ENCODE assay signal across 1 cellular context in genomic region chr16:66894948-66895696, GRCh38.
TF ChIP-seq lines count a peak whose summit lies in the region.

No MANE protein-coding gene starts in this region.

TF ChIP-seq in HepG2, 621 proteins besides CTCF, POLR2A, EP300 and RAD21 (continued from another document and continues in another):
- TF ChIP-seq ZNF318 (CRISPR knock-in tag; IDR thresholded peaks at IDR 0.05) (no peak; the same call in 1 of the 2 replicates), ZNF556 (CRISPR knock-in tag; IDR thresholded peaks at IDR 0.05; ENCODE audit: borderline replicate concordance) (no peak), AHDC1 (CRISPR knock-in tag; IDR thresholded peaks at IDR 0.05; ENCODE audit: borderline replicate concordance) (no peak), HNF4A (CRISPR knock-in tag; IDR thresholded peaks at IDR 0.05) (no peak), SMAD1 (CRISPR knock-in tag; IDR thresholded peaks at IDR 0.05; ENCODE audit: borderline replicate concordance, low read depth) (0 out of 2 replicates have a peak, but pooled peaks have one; percentile 54), ATF1 (CRISPR knock-in tag; IDR thresholded peaks at IDR 0.05) (no peak), ZNF550 (CRISPR knock-in tag; IDR thresholded peaks at IDR 0.05; ENCODE audit: borderline replicate concordance) (no peak), SSRP1 (CRISPR knock-in tag; IDR thresholded peaks at IDR 0.05) (peak; percentile 82), ZNF253 (CRISPR knock-in tag; IDR thresholded peaks at IDR 0.05; ENCODE audit: borderline replicate concordance) (no peak), TMF1 (CRISPR knock-in tag; IDR thresholded peaks at IDR 0.05; ENCODE audit: low read depth) (no peak), ZNF138 (CRISPR knock-in tag; IDR thresholded peaks at IDR 0.05; ENCODE audit: low read depth) (no peak), ARID4A (CRISPR knock-in tag; IDR thresholded peaks at IDR 0.05; ENCODE audit: borderline replicate concordance) (no peak; the same call in 1 of the 2 replicates), SMC3 (IDR thresholded peaks at IDR 0.05; ENCODE audit: low read length) (peak; percentile 97), ZNF883 (CRISPR knock-in tag; IDR thresholded peaks at IDR 0.05; ENCODE audit: not compliant biosample characterization) (no peak), GATA4 (IDR thresholded peaks at IDR 0.05; ENCODE audit: borderline replicate concordance, low read depth) (no peak), THAP11 (CRISPR knock-in tag; IDR thresholded peaks at IDR 0.05) (0 out of 2 replicates have a peak, but pooled peaks have one; percentile 21), ZNF607 (CRISPR knock-in tag; IDR thresholded peaks at IDR 0.05; ENCODE audit: borderline replicate concordance) (0 out of 2 replicates have a peak, but pooled peaks have one; percentile 54)
- TF ChIP-seq, protein P1, sequence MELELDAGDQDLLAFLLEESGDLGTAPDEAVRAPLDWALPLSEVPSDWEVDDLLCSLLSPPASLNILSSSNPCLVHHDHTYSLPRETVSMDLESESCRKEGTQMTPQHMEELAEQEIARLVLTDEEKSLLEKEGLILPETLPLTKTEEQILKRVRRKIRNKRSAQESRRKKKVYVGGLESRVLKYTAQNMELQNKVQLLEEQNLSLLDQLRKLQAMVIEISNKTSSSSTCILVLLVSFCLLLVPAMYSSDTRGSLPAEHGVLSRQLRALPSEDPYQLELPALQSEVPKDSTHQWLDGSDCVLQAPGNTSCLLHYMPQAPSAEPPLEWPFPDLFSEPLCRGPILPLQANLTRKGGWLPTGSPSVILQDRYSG (CRISPR knock-in tag; IDR thresholded peaks at IDR 0.05) = no peak
- TF ChIP-seq, protein P2, sequence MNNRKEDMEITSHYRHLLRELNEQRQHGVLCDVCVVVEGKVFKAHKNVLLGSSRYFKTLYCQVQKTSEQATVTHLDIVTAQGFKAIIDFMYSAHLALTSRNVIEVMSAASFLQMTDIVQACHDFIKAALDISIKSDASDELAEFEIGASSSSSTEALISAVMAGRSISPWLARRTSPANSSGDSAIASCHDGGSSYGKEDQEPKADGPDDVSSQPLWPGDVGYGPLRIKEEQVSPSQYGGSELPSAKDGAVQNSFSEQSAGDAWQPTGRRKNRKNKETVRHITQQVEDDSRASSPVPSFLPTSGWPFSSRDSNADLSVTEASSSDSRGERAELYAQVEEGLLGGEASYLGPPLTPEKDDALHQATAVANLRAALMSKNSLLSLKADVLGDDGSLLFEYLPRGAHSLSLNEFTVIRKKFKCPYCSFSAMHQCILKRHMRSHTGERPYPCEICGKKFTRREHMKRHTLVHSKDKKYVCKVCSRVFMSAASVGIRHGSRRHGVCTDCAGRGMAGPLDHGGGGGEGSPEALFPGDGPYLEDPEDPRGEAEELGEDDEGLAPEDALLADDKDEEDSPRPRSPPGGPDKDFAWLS (CRISPR knock-in tag; IDR thresholded peaks at IDR 0.05; ENCODE audit: borderline replicate concordance) = no peak
- TF ChIP-seq, protein P3, sequence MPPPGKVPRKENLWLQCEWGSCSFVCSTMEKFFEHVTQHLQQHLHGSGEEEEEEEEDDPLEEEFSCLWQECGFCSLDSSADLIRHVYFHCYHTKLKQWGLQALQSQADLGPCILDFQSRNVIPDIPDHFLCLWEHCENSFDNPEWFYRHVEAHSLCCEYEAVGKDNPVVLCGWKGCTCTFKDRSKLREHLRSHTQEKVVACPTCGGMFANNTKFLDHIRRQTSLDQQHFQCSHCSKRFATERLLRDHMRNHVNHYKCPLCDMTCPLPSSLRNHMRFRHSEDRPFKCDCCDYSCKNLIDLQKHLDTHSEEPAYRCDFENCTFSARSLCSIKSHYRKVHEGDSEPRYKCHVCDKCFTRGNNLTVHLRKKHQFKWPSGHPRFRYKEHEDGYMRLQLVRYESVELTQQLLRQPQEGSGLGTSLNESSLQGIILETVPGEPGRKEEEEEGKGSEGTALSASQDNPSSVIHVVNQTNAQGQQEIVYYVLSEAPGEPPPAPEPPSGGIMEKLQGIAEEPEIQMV (CRISPR knock-in tag; IDR thresholded peaks at IDR 0.05; ENCODE audit: low read depth) = no peak
- TF ChIP-seq, protein P4, sequence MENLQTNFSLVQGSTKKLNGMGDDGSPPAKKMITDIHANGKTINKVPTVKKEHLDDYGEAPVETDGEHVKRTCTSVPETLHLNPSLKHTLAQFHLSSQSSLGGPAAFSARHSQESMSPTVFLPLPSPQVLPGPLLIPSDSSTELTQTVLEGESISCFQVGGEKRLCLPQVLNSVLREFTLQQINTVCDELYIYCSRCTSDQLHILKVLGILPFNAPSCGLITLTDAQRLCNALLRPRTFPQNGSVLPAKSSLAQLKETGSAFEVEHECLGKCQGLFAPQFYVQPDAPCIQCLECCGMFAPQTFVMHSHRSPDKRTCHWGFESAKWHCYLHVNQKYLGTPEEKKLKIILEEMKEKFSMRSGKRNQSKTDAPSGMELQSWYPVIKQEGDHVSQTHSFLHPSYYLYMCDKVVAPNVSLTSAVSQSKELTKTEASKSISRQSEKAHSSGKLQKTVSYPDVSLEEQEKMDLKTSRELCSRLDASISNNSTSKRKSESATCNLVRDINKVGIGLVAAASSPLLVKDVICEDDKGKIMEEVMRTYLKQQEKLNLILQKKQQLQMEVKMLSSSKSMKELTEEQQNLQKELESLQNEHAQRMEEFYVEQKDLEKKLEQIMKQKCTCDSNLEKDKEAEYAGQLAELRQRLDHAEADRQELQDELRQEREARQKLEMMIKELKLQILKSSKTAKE (CRISPR knock-in tag; IDR thresholded peaks at IDR 0.05; ENCODE audit: borderline replicate concordance) = no peak
- TF ChIP-seq, protein P5, sequence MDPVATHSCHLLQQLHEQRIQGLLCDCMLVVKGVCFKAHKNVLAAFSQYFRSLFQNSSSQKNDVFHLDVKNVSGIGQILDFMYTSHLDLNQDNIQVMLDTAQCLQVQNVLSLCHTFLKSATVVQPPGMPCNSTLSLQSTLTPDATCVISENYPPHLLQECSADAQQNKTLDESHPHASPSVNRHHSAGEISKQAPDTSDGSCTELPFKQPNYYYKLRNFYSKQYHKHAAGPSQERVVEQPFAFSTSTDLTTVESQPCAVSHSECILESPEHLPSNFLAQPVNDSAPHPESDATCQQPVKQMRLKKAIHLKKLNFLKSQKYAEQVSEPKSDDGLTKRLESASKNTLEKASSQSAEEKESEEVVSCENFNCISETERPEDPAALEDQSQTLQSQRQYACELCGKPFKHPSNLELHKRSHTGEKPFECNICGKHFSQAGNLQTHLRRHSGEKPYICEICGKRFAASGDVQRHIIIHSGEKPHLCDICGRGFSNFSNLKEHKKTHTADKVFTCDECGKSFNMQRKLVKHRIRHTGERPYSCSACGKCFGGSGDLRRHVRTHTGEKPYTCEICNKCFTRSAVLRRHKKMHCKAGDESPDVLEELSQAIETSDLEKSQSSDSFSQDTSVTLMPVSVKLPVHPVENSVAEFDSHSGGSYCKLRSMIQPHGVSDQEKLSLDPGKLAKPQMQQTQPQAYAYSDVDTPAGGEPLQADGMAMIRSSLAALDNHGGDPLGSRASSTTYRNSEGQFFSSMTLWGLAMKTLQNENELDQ (CRISPR knock-in tag; IDR thresholded peaks at IDR 0.05; ENCODE audit: borderline replicate concordance) = peak; percentile 70; the same call in 1 of the 2 replicates
